ENCODE assay signal across 9 cellular contexts in the genomic region with DNA sequence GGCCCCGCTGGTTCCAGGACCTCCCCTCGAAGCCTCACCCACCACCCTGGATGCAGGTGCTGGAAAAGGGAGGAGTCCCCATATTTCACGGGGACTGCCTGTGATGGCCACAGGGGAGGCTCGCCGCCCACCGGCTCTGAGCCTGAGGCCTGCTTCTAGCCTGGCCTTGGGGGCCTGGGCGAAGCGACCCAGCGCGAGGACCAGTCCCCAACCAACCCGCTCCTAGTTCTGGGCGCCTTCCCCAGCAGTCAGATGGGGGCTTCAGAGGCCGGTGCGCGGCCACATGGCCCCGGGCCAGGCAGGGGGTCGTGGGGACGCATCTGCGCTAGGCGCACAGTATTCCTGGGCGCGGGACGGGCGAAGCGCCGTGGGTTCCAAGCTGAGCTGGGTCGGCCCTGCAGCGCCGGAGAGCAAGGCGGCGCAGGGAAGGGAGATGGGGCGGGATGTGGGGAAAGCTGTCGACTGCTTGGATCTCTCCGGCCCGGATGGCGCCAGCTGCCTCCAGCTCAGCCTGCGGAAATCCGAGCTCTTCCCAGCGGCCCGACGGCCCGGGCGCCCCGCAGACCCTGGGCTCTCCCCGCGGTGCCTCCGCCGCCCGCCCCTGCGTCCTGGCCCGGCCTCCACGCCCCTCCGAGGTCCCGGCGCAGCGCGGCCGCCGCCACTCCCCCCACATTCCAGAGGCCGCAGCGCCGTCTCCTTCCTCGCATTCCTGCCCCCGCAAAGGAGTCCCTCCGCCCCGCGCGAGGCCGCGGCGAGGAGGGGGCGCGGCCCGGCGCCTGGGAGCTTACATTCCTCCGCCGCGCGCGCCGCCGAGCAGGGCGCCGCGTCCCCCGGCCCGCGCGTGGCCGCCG. TPM values are rescaled to one million over a fixed set of nuclear protein-coding genes. Genes with fewer than 3 reads are reported as not detected.
DNase-seq lines count a peak whose midpoint lies in the region; ATAC-seq and TF ChIP-seq lines count a peak whose summit lies in the region.
"Had no signal": no experiment of that assay in that cellular context is flagged by ENCODE, and none has a peak within 500 bp of the region (broad histone marks: within the 10 kb centered on the region; RNA-seq: fewer than 3 reads in every experiment).

A gene (plus strand): TSS at position 788 of the 851 bp plus-strand sequence. CDS start 217 bp downstream, outside the sequence.

- peak within 1 kb of the TSS; percentile 90 for H3K9ac ChIP-seq in ES-I3 (ENCODE audit: low read depth, low read length)

- H3K27me3 ChIP-seq in SJSA1 (replicated peaks) (no peaks in the 10 kb centered on the region), esophagus muscularis mucosa (no peaks in the 10 kb centered on the region), muscle layer of duodenum (ENCODE audit: low read depth, low read length) (no peaks in the 10 kb centered on the region)

- 19% methylated on average over 17 of the region's 91 CpGs for WGBS in esophagus muscularis mucosa

- H3K36me3 ChIP-seq in ES-I3 (ENCODE audit: insufficient read depth, low read length): no peaks in the 10 kb centered on the region; the same call in 1 of the 2 replicates
- peaks cover 13% of the 10 kb centered on the region for H3K36me3 ChIP-seq in SJSA1
- no peaks in the 10 kb centered on the region for H3K36me3 ChIP-seq in esophagus muscularis mucosa
- no peaks in the 10 kb centered on the region for H3K36me3 ChIP-seq in muscle layer of duodenum (ENCODE audit: control insufficient read depth in 1 of 2, insufficient read depth in 2 of 2, low read length in 2 of 2)

- TF ChIP-seq POLR2A in esophagus muscularis mucosa (IDR thresholded peaks at IDR 0.05; ENCODE audit: low read depth): no peak

- peak; percentile 90 to 91 for DNase-seq in SJSA1 (ENCODE audit: low read depth in 1 of 2, low spot score in 2 of 2)
- no peak for DNase-seq in esophagus muscularis mucosa (ENCODE audit: extremely low spot score)
- DNase-seq in GM19238 (ENCODE audit: insufficient read length, low spot score): no peak
- DNase-seq in stimulated activated CD4-positive, alpha-beta T cell treated with anti-CD3 and anti-CD28 coated beads, Interleukin-1b, Interleukin-23, amount 100 ng/mL, for 48 hours: no peak
- DNase-seq in COLO668 (lab: John Stamatoyannopoulos, UW; ENCODE audit: unreplicated experiment): no peak

- TF ChIP-seq EP300 in esophagus muscularis mucosa (IDR thresholded peaks at IDR 0.05): no peak

- no peak for ATAC-seq in HG02798 (IDR thresholded peaks at IDR 0.05; ENCODE audit: poor library complexity, unreplicated experiment)

- H3K4me1 ChIP-seq in ES-I3 (ENCODE audit: insufficient read depth, low read length): peaks cover 10% of the 10 kb centered on the region
- H3K4me1 ChIP-seq in SJSA1 (replicated peaks): peaks cover 21% of the 10 kb centered on the region
- peaks cover 24 to 45% (median 43%) of the 10 kb centered on the region in 4 donors for H3K4me1 ChIP-seq in esophagus muscularis mucosa
- H3K4me1 ChIP-seq in muscle layer of duodenum (ENCODE audit: control insufficient read depth in 1 of 2, insufficient read depth in 2 of 2, low read length in 2 of 2): peaks cover 0 to 25% of the 10 kb centered on the region in 2 donors

- H3K9me3 ChIP-seq in ES-I3 (ENCODE audit: control insufficient read depth, insufficient read depth, low read length) (no peaks in the 10 kb centered on the region), SJSA1 (replicated peaks) (0 out of 2 replicates have a peak, but pooled peaks cover 4% of the 10 kb centered on the region), esophagus muscularis mucosa (no peaks in the 10 kb centered on the region), muscle layer of duodenum (ENCODE audit: control insufficient read depth in 1 of 2, low read length in 2 of 2) (no peaks in the 10 kb centered on the region)

- H3K4me3 ChIP-seq in SJSA1 (peak within 1 kb of the TSS; percentile 99), esophagus muscularis mucosa (peak within 1 kb of the TSS; percentile 73 to 91 (median 84)), muscle layer of duodenum (ENCODE audit: low read depth in 1 of 2, low read length in 2 of 2) (peak within 1 kb of the TSS; percentile 21 to 78)

- intact Hi-C loops in esophagus muscularis mucosa (cut with DNase I): no loop called here

- peak within 1 kb of the TSS; percentile 55 for H3K27ac ChIP-seq in SJSA1
- peak within 1 kb of the TSS; percentile 75 to 89 (median 85) for H3K27ac ChIP-seq in esophagus muscularis mucosa (replicated peaks in 1 of 4)
- no peak within 1 kb of the TSS for H3K27ac ChIP-seq in muscle layer of duodenum (ENCODE audit: low read length)
- H3K27ac ChIP-seq: HL-60 had no signal

- no peak for TF ChIP-seq CTCF in esophagus muscularis mucosa (IDR thresholded peaks at IDR 0.05)

RNA-seq across cellular contexts. Expression of the gene that starts here (rescaled TPM):
- total RNA-seq in SJSA1 (2014; rRNA removed; shearing (Covaris generic)): 41.5 and 53.0 TPM in 2 replicates
- 10 to 100 TPM; 19.1 to 68.0 (median 43.4) TPM for total RNA-seq in esophagus muscularis mucosa

Comparison
In these comparisons a context has a peak if more than half of its experiments do, and no peak if none do; other contexts are left out.
1. DNase-seq: peak in SJSA1 (2 of 2); none in esophagus muscularis mucosa (single experiment), GM19238 (single experiment), stimulated activated CD4-positive, alpha-beta T cell treated with anti-CD3 and anti-CD28 coated beads, Interleukin-1b, Interleukin-23, amount 100 ng/mL, for 48 hours (single experiment) and COLO668 (single experiment).
2. Peak in every context shown above with its lines, with median percentiles within 50 percentile points of each other: H3K4me3 ChIP-seq.